Comparison of ENCODE assay signal across 1 cellular context in genomic region chr17:81165246-81166032, GRCh38.
TF ChIP-seq lines count a peak whose summit lies in the region.

TSS of gene PVALEF (plus strand) at chr17:81165507. CDS start at chr17:81181227, 15,720 bp downstream.

TF ChIP-seq in HepG2, 621 proteins besides CTCF, POLR2A, EP300 and RAD21 (continued from another document and continues in another):
- TF ChIP-seq JUN (CRISPR knock-in tag; IDR thresholded peaks at IDR 0.05) = no peak
- TF ChIP-seq KDM4B (CRISPR knock-in tag; IDR thresholded peaks at IDR 0.05) = peak; percentile 19; the same call in 1 of the 2 replicates
- TF ChIP-seq PHF21A (CRISPR knock-in tag; IDR thresholded peaks at IDR 0.05) = peak; percentile 86
- 0 out of 2 replicates have a peak, but pooled peaks have one; percentile 47 for TF ChIP-seq POGK (CRISPR knock-in tag; conservative IDR thresholded peaks at IDR 0.05)
- peak; percentile 83 for TF ChIP-seq HOXA3 (CRISPR knock-in tag; IDR thresholded peaks at IDR 0.05)
- 0 out of 2 replicates have a peak, but pooled peaks have one; percentile 51 for TF ChIP-seq ZMYM4 (CRISPR knock-in tag; IDR thresholded peaks at IDR 0.05)
- TF ChIP-seq GPBP1L1 (CRISPR knock-in tag; IDR thresholded peaks at IDR 0.05) = no peak
- no peak for TF ChIP-seq HMG20B (CRISPR knock-in tag; conservative IDR thresholded peaks at IDR 0.05)
- TF ChIP-seq MTA3 (CRISPR knock-in tag; IDR thresholded peaks at IDR 0.05) = no peak
- TF ChIP-seq TCF12 (IDR thresholded peaks at IDR 0.05) = no peak
- peak; percentile 38; the same call in 1 of the 2 replicates for TF ChIP-seq TCF12 (CRISPR knock-in tag; IDR thresholded peaks at IDR 0.05)
- TF ChIP-seq TRAFD1 (CRISPR knock-in tag; IDR thresholded peaks at IDR 0.05; ENCODE audit: borderline replicate concordance) = peak; percentile 83; the same call in 1 of the 2 replicates
- no peak for TF ChIP-seq THYN1 (CRISPR knock-in tag; IDR thresholded peaks at IDR 0.05; ENCODE audit: borderline replicate concordance, low read depth)
- TF ChIP-seq ZNF660 (CRISPR knock-in tag; IDR thresholded peaks at IDR 0.05; ENCODE audit: borderline replicate concordance, low read depth) = no peak
- peak; percentile 82; the same call in 1 of the 2 replicates for TF ChIP-seq CREBL2 (CRISPR knock-in tag; IDR thresholded peaks at IDR 0.05; ENCODE audit: borderline replicate concordance)
- peak; percentile 53; the same call in 1 of the 2 replicates for TF ChIP-seq HOXA9 (CRISPR knock-in tag; IDR thresholded peaks at IDR 0.05; ENCODE audit: borderline replicate concordance)
- no peak for TF ChIP-seq NFE2L2 (IDR thresholded peaks at IDR 0.05; ENCODE audit: low read length)
- TF ChIP-seq ZNF205 (CRISPR knock-in tag; IDR thresholded peaks at IDR 0.05) = peak; percentile 78; the same call in 1 of the 2 replicates
- TF ChIP-seq FOXA3 (CRISPR knock-in tag; IDR thresholded peaks at IDR 0.05) = no peak
- TF ChIP-seq GZF1 (CRISPR knock-in tag; IDR thresholded peaks at IDR 0.05) = 0 out of 2 replicates have a peak, but pooled peaks have one; percentile 2
- TF ChIP-seq PITX1 (CRISPR knock-in tag; IDR thresholded peaks at IDR 0.05) = peak; percentile 71; the same call in 1 of the 2 replicates
- TF ChIP-seq HNRNPK (IDR thresholded peaks at IDR 0.05; ENCODE audit: low read depth, low read length, poor library complexity, severe bottlenecking) = peak; percentile 62
- TF ChIP-seq E2F2 (CRISPR knock-in tag; IDR thresholded peaks at IDR 0.05; ENCODE audit: borderline replicate concordance) = 0 out of 2 replicates have a peak, but pooled peaks have one; percentile 31
- peak; percentile 82; the same call in 1 of the 2 replicates for TF ChIP-seq ZC3H13 (CRISPR knock-in tag; IDR thresholded peaks at IDR 0.05)
- TF ChIP-seq CEBPG (CRISPR knock-in tag; IDR thresholded peaks at IDR 0.05) = no peak
- TF ChIP-seq TRIM22 (IDR thresholded peaks at IDR 0.05) = no peak
- no peak for TF ChIP-seq CERS6 (CRISPR knock-in tag; IDR thresholded peaks at IDR 0.05)
- TF ChIP-seq ZNF34 (CRISPR knock-in tag; IDR thresholded peaks at IDR 0.05; ENCODE audit: borderline replicate concordance) = no peak
- TF ChIP-seq ZNF207 (IDR thresholded peaks at IDR 0.05; ENCODE audit: borderline replicate concordance) = no peak
- TF ChIP-seq ZFP37 (CRISPR knock-in tag; IDR thresholded peaks at IDR 0.05; ENCODE audit: borderline replicate concordance) = peak; percentile 43; the same call in 1 of the 2 replicates
- TF ChIP-seq ZNF280B (CRISPR knock-in tag; IDR thresholded peaks at IDR 0.05; ENCODE audit: borderline replicate concordance) = peak; percentile 86
- TF ChIP-seq GRHL1 (CRISPR knock-in tag; conservative IDR thresholded peaks at IDR 0.05) = no peak
- peak; percentile 57 for TF ChIP-seq SP4 (CRISPR knock-in tag; IDR thresholded peaks at IDR 0.05)
- no peak for TF ChIP-seq SNAPC5 (CRISPR knock-in tag; IDR thresholded peaks at IDR 0.05; ENCODE audit: borderline replicate concordance)
- peak; percentile 78; the same call in 1 of the 2 replicates for TF ChIP-seq NFKBIZ (CRISPR knock-in tag; IDR thresholded peaks at IDR 0.05)
- peak; percentile 88 for TF ChIP-seq GATAD2A (CRISPR knock-in tag; IDR thresholded peaks at IDR 0.05)
- TF ChIP-seq TBX3 (IDR thresholded peaks at IDR 0.05; ENCODE audit: borderline replicate concordance) = no peak
- TF ChIP-seq ZNF230 (CRISPR knock-in tag; IDR thresholded peaks at IDR 0.05) = no peak; the same call in 1 of the 2 replicates
- TF ChIP-seq ZNF891 (CRISPR knock-in tag; IDR thresholded peaks at IDR 0.05) = peak; percentile 61; the same call in 1 of the 2 replicates
- TF ChIP-seq ZBTB46 (CRISPR knock-in tag; IDR thresholded peaks at IDR 0.05; ENCODE audit: borderline replicate concordance) = no peak
- TF ChIP-seq NFYB (CRISPR knock-in tag; IDR thresholded peaks at IDR 0.05) = peak; percentile 21; the same call in 1 of the 2 replicates
- no peak for TF ChIP-seq SMC3 (IDR thresholded peaks at IDR 0.05; ENCODE audit: low read length)
- TF ChIP-seq ZNF547 (CRISPR knock-in tag; IDR thresholded peaks at IDR 0.05) = peak; percentile 85; the same call in 1 of the 2 replicates
- TF ChIP-seq PHF5A (CRISPR knock-in tag; IDR thresholded peaks at IDR 0.05; ENCODE audit: low read depth, unreplicated experiment) = no peak
- no peak for TF ChIP-seq ETS1 (CRISPR knock-in tag; IDR thresholded peaks at IDR 0.05)
- TF ChIP-seq CREB3 (CRISPR knock-in tag; IDR thresholded peaks at IDR 0.05) = peak; percentile 81; the same call in 1 of the 2 replicates
- TF ChIP-seq NFE2L1 (CRISPR knock-in tag; IDR thresholded peaks at IDR 0.05; ENCODE audit: borderline replicate concordance) = no peak
- TF ChIP-seq BHLHE40 (IDR thresholded peaks at IDR 0.05; ENCODE audit: low read length) = no peak
- TF ChIP-seq WIZ (CRISPR knock-in tag; IDR thresholded peaks at IDR 0.05) = 0 out of 2 replicates have a peak, but pooled peaks have one; percentile 27
- TF ChIP-seq ZNF121 (CRISPR knock-in tag; IDR thresholded peaks at IDR 0.05) = peak; percentile 34; the same call in 1 of the 2 replicates
